Comparison of ENCODE assay signal across 1 cellular context in the genomic region with DNA sequence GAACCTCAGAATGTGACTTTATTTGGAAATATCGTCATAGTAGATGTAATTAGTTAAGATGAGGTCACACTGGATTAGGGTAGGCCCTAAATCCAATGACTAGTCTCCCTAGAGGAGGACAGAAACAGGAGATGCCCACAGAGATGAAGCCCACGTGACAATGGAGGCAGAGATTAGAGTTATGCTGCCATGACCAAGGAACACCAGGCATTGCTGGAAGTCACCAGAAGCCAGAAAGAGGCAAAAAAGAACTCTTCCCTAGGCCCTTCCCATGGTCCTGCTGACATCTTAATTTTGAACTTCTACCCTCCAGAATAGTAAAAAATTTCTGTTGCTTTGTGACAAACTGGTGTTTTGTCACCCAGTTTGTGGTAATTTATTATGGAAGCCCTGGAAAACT.
TF ChIP-seq lines count a peak whose summit lies in the region.

No MANE protein-coding gene starts in this region.

TF ChIP-seq in HepG2, 621 proteins besides CTCF, POLR2A, EP300 and RAD21:
- 0 out of 2 replicates have a peak, but pooled peaks have one; percentile 21 for TF ChIP-seq CREB1 (IDR thresholded peaks at IDR 0.05)
- no peak for TF ChIP-seq CREB1 (CRISPR knock-in tag; IDR thresholded peaks at IDR 0.05)
- no peak for TF ChIP-seq MXI1 (IDR thresholded peaks at IDR 0.05; ENCODE audit: borderline replicate concordance, low read depth, low read length)
TF ChIP-seq in HepG2: peak in this region for 1.
